Comparison of ENCODE assay signal across 23 cellular contexts in the genomic region with DNA sequence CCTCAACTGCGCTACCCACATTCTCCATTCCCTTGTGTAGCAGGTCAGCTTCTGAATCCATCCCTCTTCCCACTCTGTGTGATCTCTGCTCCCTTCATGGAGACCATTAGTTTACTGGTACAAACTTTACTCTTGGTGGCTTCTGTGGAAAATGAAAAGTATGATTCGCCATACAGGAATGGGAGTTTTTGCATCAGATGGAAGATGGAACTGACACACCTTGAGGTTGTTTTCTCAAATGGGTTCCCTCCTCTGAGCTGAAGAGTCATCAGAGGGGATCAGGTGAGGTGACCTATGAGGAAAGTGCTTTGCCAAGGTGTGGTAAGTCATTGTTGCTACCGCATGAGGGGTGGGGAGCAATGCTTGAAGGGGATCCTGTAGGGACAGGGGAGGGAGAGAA.
"Had no signal": no experiment of that assay in that cellular context is flagged by ENCODE, and none has a peak within 500 bp of the region (broad histone marks: within the 10 kb centered on the region; RNA-seq: fewer than 3 reads in every experiment).

No MANE protein-coding gene starts in this region.

- H3K27me3 Mint-ChIP-seq: activated CD4-positive, alpha-beta T cell treated with anti-CD3 and anti-CD28 coated beads, Interleukin-2, amount 10 ng/mL, durations not matched to agents 7 days and 5 days; activated CD8-positive, alpha-beta T cell treated with anti-CD3 and anti-CD28 coated beads for 36 hours had no signal

- DNase-seq: activated CD4-positive, alpha-beta T cell treated with anti-CD3 and anti-CD28 coated beads, Interleukin-2, amount 10 ng/mL, durations not matched to agents 7 days and 5 days; activated CD4-positive, CD25-positive, alpha-beta regulatory T cell treated with anti-CD3 and anti-CD28 coated beads, Interleukin-2, amount 50 U/mL, for 72 hours; activated CD8-positive, alpha-beta T cell treated with anti-CD3 and anti-CD28 coated beads for 36 hours; activated gamma-delta T cell treated with Interleukin-2 at 50 U/mL for 16 hours; brain microvascular endothelial cell; central memory CD4-positive, alpha-beta T cell; dermis blood vessel endothelial cell; effector CD8-positive, alpha-beta T cell; foreskin melanocyte; hippocampal formation; left cardiac atrium; mesenchymal stem cell; occipital lobe; posterior cingulate gyrus; small intestine; stimulated activated CD4-positive, alpha-beta T cell treated with anti-CD3 and anti-CD28 coated beads, Interleukin-2, amount 100 ng/mL, for 24 hours; stomach; WERI-Rb-1 had no signal

- H3K4me3 Mint-ChIP-seq: activated CD4-positive, alpha-beta T cell treated with anti-CD3 and anti-CD28 coated beads, Interleukin-2, amount 10 ng/mL, durations not matched to agents 7 days and 5 days; activated CD8-positive, alpha-beta T cell treated with anti-CD3 and anti-CD28 coated beads for 36 hours; activated T-helper 1 cell treated with anti-CD3 and anti-CD28 coated beads, Interleukin-12 subunit alpha, Interleukin-12 subunit beta, Interleukin-2, Interleukin-4 antibody, amounts not matched to agents 30 ng/mL and 10 ng/mL and 1 ng/mL, durations not matched to agents 14 hours and 24 hours and 36 hours; stimulated activated effector memory CD8-positive, alpha-beta T cell treated with anti-CD3 and anti-CD28 coated beads, Interleukin-12 subunit alpha, Interleukin-12 subunit beta, amount 100 ng/mL, for 72 hours; T-helper 2 cell treated with Interferon-gamma antibody and Interleukin-4, amounts not matched to agents 5 μg/mL and 100 μg/mL, for 36 hours had no signal

- ATAC-seq: activated CD8-positive, alpha-beta T cell treated with anti-CD3 and anti-CD28 coated beads for 36 hours; activated naive CD4-positive, alpha-beta T cell treated with anti-CD3 and anti-CD28 coated beads, Interleukin-2, amount 50 U/mL, for 72 hours; left cardiac atrium; sciatic nerve; stimulated activated effector memory CD8-positive, alpha-beta T cell treated with anti-CD3 and anti-CD28 coated beads, Interleukin-12 subunit alpha, Interleukin-12 subunit beta, amount 100 ng/mL, for 72 hours had no signal

- H3K36me3 Mint-ChIP-seq: stimulated activated effector memory CD8-positive, alpha-beta T cell treated with anti-CD3 and anti-CD28 coated beads, Interleukin-12 subunit alpha, Interleukin-12 subunit beta, amount 100 ng/mL, for 72 hours had no signal

- H3K4me1 Mint-ChIP-seq: activated CD4-positive, alpha-beta T cell treated with anti-CD3 and anti-CD28 coated beads, Interleukin-2, amount 10 ng/mL, durations not matched to agents 7 days and 5 days; stimulated activated effector memory CD8-positive, alpha-beta T cell treated with anti-CD3 and anti-CD28 coated beads, Interleukin-12 subunit alpha, Interleukin-12 subunit beta, amount 100 ng/mL, for 72 hours had no signal

- H3K27ac Mint-ChIP-seq: activated CD4-positive, alpha-beta T cell treated with anti-CD3 and anti-CD28 coated beads, Interleukin-2, amount 10 ng/mL, durations not matched to agents 7 days and 5 days; activated CD8-positive, alpha-beta T cell treated with anti-CD3 and anti-CD28 coated beads for 36 hours; activated T-helper 1 cell treated with anti-CD3 and anti-CD28 coated beads, Interleukin-12 subunit alpha, Interleukin-12 subunit beta, Interleukin-2, Interleukin-4 antibody, amounts not matched to agents 30 ng/mL and 10 ng/mL and 1 ng/mL, durations not matched to agents 14 hours and 24 hours and 36 hours; stimulated activated effector memory CD8-positive, alpha-beta T cell treated with anti-CD3 and anti-CD28 coated beads, Interleukin-12 subunit alpha, Interleukin-12 subunit beta, amount 100 ng/mL, for 72 hours; T-helper 2 cell treated with Interferon-gamma antibody and Interleukin-4, amounts not matched to agents 5 μg/mL and 100 μg/mL, for 36 hours had no signal
